19 cellular contexts compared by ENCODE assay signal in the genomic region with DNA sequence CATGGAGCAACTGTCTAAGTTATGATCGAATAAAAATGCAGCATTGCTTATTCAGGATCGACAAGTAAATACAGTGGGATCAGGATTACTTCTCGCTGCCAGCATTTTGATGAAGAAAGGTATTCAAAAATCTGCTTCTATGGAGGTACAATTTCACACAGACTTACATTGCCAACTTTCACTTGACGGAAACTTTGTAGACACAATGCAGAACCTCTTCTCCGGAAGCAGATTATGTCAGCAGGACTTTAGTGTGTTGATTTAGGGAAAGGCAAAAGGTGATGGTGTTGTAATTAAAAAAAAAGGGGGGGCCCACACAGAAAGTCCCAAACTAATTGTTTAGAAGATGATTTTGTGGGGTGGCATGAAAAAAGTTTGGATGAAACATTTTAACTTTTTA.
DNase-seq lines count a peak whose midpoint lies in the region; ATAC-seq, FAIRE-seq and TF ChIP-seq lines count a peak whose summit lies in the region.
"Had no signal": no experiment of that assay in that cellular context is flagged by ENCODE, and none has a peak within 500 bp of the region (broad histone marks: within the 10 kb centered on the region; RNA-seq: fewer than 3 reads in every experiment).

No MANE protein-coding gene starts in this region.

- TF ChIP-seq POLR2A in A549 (IDR thresholded peaks at IDR 0.05; ENCODE audit: low read length), result no peak

- intact Hi-C loops in psoas muscle (cut with DNase I), result loop anchor here in 1 of 2 donors (10.0 kb wide), 1 partner anchor 397 kb away; no protein-coding TSS in a partner anchor
- intact Hi-C loops in activated T-helper 2 cell treated with anti-CD3 and anti-CD28 coated beads, Interferon-gamma antibody, Interleukin-2, Interleukin-4, amounts not matched to agents 10 μg/mL and 5 μg/mL and 100 μg/mL, durations not matched to agents 14 hours and 24 hours and 36 hours (cut with micrococcal nuclease), result loop anchor here (1.0 to 10.0 kb wide), 5 partner anchors 107 to 443 kb away; no protein-coding TSS in a partner anchor

- no peaks in the 10 kb centered on the region for H3K27me3 ChIP-seq in psoas muscle (ENCODE audit: insufficient read depth in 3 of 3, low read length in 2 of 3)
- H3K27me3 ChIP-seq: BE2C, colonic mucosa, upper lobe of right lung had no signal

- no peak for TF ChIP-seq EP300 in A549 (IDR thresholded peaks at IDR 0.05)

- no peak for TF ChIP-seq CTCF in A549 (IDR thresholded peaks at IDR 0.05)
- no peak for TF ChIP-seq CTCF in HFFc6 (IDR thresholded peaks at IDR 0.05)
- no peak for TF ChIP-seq CTCF in chondrocyte (IDR thresholded peaks at IDR 0.05)
- no peak for TF ChIP-seq CTCF in psoas muscle (IDR thresholded peaks at IDR 0.05)

- no peaks in the 10 kb centered on the region for H3K36me3 ChIP-seq in psoas muscle (ENCODE audit: insufficient read depth in 1 of 2, low read depth in 1 of 2)
- H3K36me3 ChIP-seq: BE2C, colonic mucosa, prostate gland, upper lobe of right lung had no signal

- no peak for FAIRE-seq in A549 (lab: Jason Lieb, UNC)

- H3K27me3 Mint-ChIP-seq in HFFc6 (ENCODE audit: insufficient read depth), result no peaks in the 10 kb centered on the region; the same call in 1 of the 2 replicates
- H3K27me3 Mint-ChIP-seq in chondrocyte (ENCODE audit: low read depth), result no peaks in the 10 kb centered on the region
- peaks cover 2% of the 10 kb centered on the region for H3K27me3 Mint-ChIP-seq in activated T-helper 2 cell treated with anti-CD3 and anti-CD28 coated beads, Interferon-gamma antibody, Interleukin-2, Interleukin-4, amounts not matched to agents 10 μg/mL and 5 μg/mL and 100 μg/mL, durations not matched to agents 14 hours and 24 hours and 36 hours (ENCODE audit: low read depth)

- H3K4me3 ChIP-seq in A549, result no peak overlapping the region
- H3K4me3 ChIP-seq in psoas muscle, result no peak overlapping the region
- H3K4me3 ChIP-seq: colonic mucosa, prostate gland, upper lobe of right lung had no signal

- H3K36me3 Mint-ChIP-seq in HFFc6 (ENCODE audit: low read depth), result peaks cover 23% of the 10 kb centered on the region
- no peaks in the 10 kb centered on the region for H3K36me3 Mint-ChIP-seq in chondrocyte (ENCODE audit: low read depth)
- no peaks in the 10 kb centered on the region for H3K36me3 Mint-ChIP-seq in activated T-helper 2 cell treated with anti-CD3 and anti-CD28 coated beads, Interferon-gamma antibody, Interleukin-2, Interleukin-4, amounts not matched to agents 10 μg/mL and 5 μg/mL and 100 μg/mL, durations not matched to agents 14 hours and 24 hours and 36 hours (ENCODE audit: low read depth)
- H3K36me3 Mint-ChIP-seq: naive B cell had no signal

- POLR2A ChIA-PET in A549 (lab: Yijun Ruan, JAX), result no interaction called here

- no peak for TF ChIP-seq RAD21 in A549 (conservative IDR thresholded peaks at IDR 0.05 in 1 of 2, IDR thresholded peaks at IDR 0.05 in 1 of 2)

- H3K9me3 ChIP-seq in A549 (no peaks in the 10 kb centered on the region), psoas muscle (no peaks in the 10 kb centered on the region)
- H3K9me3 ChIP-seq: BE2C, colonic mucosa, prostate gland, upper lobe of right lung had no signal

- DNase-seq in A549 (ENCODE audit: low read depth in 1 of 2, low spot score in 1 of 2), result no peak
- no peak for DNase-seq in HFFc6
- DNase-seq in chondrocyte (ENCODE audit: low spot score), result no peak
- no peak for DNase-seq in psoas muscle
- no peak for DNase-seq in C1 segment of cervical spinal cord (lab: John Stamatoyannopoulos, UW)
- DNase-seq in activated T-helper 2 cell treated with anti-CD3 and anti-CD28 coated beads, Interferon-gamma antibody, Interleukin-2, Interleukin-4, amounts not matched to agents 10 μg/mL and 5 μg/mL and 100 μg/mL, durations not matched to agents 14 hours and 24 hours and 36 hours (ENCODE audit: low spot score), result no peak
- DNase-seq: BE2C, colonic mucosa, DMS153, left cardiac atrium, naive B cell, NCI-H2029, NCI-H526, upper lobe of right lung had no signal

- H3K4me2 ChIP-seq in A549, result 0 out of 3 replicates have a peak overlapping the region, but pooled peaks have one; percentile 11

- CTCF ChIA-PET in A549 (lab: Yijun Ruan, JAX), result interaction anchor here (0.9 kb wide), 1 partner anchor 411 kb away, joined by 4 read pairs; no protein-coding TSS in a partner anchor

- H3K27ac Mint-ChIP-seq in HFFc6, result peak overlapping the region; percentile 89
- peak overlapping the region; percentile 86 for H3K27ac Mint-ChIP-seq in chondrocyte (ENCODE audit: unreplicated experiment)
- no peak overlapping the region for H3K27ac Mint-ChIP-seq in activated T-helper 2 cell treated with anti-CD3 and anti-CD28 coated beads, Interferon-gamma antibody, Interleukin-2, Interleukin-4, amounts not matched to agents 10 μg/mL and 5 μg/mL and 100 μg/mL, durations not matched to agents 14 hours and 24 hours and 36 hours

- H3K27ac ChIP-seq in A549 (peak overlapping the region in 1 of 2 experiments; percentile 25; a peak in 1 of 6 replicates), psoas muscle (peak overlapping the region; percentile 13)
- H3K27ac ChIP-seq: colonic mucosa, prostate gland, upper lobe of right lung, VCaP had no signal

- 76% methylated on average over 5 of the region's 5 CpGs for WGBS in A549 (ENCODE audit: missing lambda C conversion rate)
- WGBS in psoas muscle, 3 donors, result 68 to 88% (median 77%) methylated on average over 5 of the region's 5 CpGs

- H3K4me3 Mint-ChIP-seq in HFFc6 (peak overlapping the region; percentile 79), chondrocyte (ENCODE audit: unreplicated experiment) (peak overlapping the region; percentile 4)
- H3K4me3 Mint-ChIP-seq in activated T-helper 2 cell treated with anti-CD3 and anti-CD28 coated beads, Interferon-gamma antibody, Interleukin-2, Interleukin-4, amounts not matched to agents 10 μg/mL and 5 μg/mL and 100 μg/mL, durations not matched to agents 14 hours and 24 hours and 36 hours (ENCODE audit: low read depth), result no peak overlapping the region

- H3K4me1 ChIP-seq in A549 (peaks cover 27% of the 10 kb centered on the region), psoas muscle (peaks cover 15% of the 10 kb centered on the region)
- H3K4me1 ChIP-seq: BE2C, prostate gland had no signal

- H3K4me1 Mint-ChIP-seq in HFFc6 (ENCODE audit: low read depth) (peaks cover 81% of the 10 kb centered on the region), chondrocyte (ENCODE audit: low read depth) (peaks cover 68% of the 10 kb centered on the region)
- peaks cover 56% of the 10 kb centered on the region for H3K4me1 Mint-ChIP-seq in activated T-helper 2 cell treated with anti-CD3 and anti-CD28 coated beads, Interferon-gamma antibody, Interleukin-2, Interleukin-4, amounts not matched to agents 10 μg/mL and 5 μg/mL and 100 μg/mL, durations not matched to agents 14 hours and 24 hours and 36 hours (ENCODE audit: low read depth)

- no peaks in the 10 kb centered on the region for H3K9me3 Mint-ChIP-seq in HFFc6
- H3K9me3 Mint-ChIP-seq in chondrocyte (ENCODE audit: low read depth), result peaks cover 5% of the 10 kb centered on the region
- no peaks in the 10 kb centered on the region for H3K9me3 Mint-ChIP-seq in activated T-helper 2 cell treated with anti-CD3 and anti-CD28 coated beads, Interferon-gamma antibody, Interleukin-2, Interleukin-4, amounts not matched to agents 10 μg/mL and 5 μg/mL and 100 μg/mL, durations not matched to agents 14 hours and 24 hours and 36 hours

- ATAC-seq in A549 (no peak), psoas muscle (no peak), HG03378 (IDR thresholded peaks at IDR 0.05; ENCODE audit: unreplicated experiment) (no peak), GM21367 (IDR thresholded peaks at IDR 0.05; ENCODE audit: unreplicated experiment) (no peak)
- ATAC-seq: esophagus mucosa, upper lobe of right lung had no signal

TF ChIP-seq in A549, 52 proteins besides CTCF, POLR2A, EP300 and RAD21:
- TF ChIP-seq, protein P1, sequence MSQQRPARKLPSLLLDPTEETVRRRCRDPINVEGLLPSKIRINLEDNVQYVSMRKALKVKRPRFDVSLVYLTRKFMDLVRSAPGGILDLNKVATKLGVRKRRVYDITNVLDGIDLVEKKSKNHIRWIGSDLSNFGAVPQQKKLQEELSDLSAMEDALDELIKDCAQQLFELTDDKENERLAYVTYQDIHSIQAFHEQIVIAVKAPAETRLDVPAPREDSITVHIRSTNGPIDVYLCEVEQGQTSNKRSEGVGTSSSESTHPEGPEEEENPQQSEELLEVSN (IDR thresholded peaks at IDR 0.05; ENCODE audit: borderline replicate concordance, low read depth), result no peak
- no peak for TF ChIP-seq ZNF302 (CRISPR knock-in tag; IDR thresholded peaks at IDR 0.05)
- TF ChIP-seq, protein P2, sequence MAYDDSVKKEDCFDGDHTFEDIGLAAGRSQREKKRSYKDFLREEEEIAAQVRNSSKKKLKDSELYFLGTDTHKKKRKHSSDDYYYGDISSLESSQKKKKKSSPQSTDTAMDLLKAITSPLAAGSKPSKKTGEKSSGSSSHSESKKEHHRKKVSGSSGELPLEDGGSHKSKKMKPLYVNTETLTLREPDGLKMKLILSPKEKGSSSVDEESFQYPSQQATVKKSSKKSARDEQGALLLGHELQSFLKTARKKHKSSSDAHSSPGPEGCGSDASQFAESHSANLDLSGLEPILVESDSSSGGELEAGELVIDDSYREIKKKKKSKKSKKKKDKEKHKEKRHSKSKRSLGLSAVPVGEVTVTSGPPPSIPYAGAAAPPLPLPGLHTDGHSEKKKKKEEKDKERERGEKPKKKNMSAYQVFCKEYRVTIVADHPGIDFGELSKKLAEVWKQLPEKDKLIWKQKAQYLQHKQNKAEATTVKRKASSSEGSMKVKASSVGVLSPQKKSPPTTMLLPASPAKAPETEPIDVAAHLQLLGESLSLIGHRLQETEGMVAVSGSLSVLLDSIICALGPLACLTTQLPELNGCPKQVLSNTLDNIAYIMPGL (CRISPR knock-in tag; IDR thresholded peaks at IDR 0.05; ENCODE audit: borderline replicate concordance), result no peak
